Comparison of ENCODE assay signal across 1 cellular context in the genomic region with DNA sequence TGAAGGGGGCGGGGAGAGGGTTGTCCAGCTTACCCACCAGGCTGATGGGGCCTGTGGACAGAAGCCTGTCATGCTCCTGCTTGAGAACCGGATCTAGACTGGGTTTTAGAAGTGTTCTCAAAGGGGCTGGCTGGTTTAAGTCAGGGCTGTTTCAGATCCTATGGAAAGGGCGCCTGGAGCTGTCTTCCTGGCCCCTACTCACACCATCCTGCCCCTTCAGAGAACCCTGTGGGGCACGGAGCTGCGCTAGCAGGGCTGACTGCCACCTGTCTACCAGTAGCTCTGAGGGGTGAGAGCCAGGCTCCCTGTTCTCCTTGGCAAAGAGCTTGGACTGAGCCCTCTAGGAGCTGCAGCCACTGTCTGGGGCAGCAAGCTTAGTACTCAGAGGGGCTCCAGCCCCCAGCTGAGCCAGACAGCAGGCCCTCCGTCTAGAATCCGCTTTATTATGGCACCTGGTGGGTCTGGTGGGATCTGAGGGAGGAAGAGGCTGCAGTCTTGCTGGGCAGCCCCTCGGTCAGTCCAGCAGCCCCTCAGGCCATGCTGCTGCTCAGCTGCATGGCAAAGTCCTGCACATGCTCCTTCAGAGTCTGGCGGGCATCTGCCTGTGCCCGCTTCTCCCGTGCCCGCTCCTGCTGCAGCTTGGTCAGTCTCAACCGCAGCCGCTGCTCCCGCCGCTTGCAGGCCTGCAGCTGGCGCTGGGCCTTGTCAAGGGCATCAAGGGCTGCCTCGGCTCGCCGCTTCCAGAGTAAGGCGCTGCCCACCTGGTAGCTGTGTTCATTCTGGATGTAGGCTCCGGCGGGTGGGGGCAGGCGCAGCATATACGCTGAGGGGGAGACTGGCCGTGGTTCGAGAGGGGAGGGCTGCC.
A peak's percentile ranks its signal among the peaks of the same experiment; 100 is the strongest.
TF ChIP-seq lines count a peak whose summit lies in the region.

No MANE protein-coding gene starts in this region.

TF ChIP-seq in HepG2, 621 proteins besides CTCF, POLR2A, EP300 and RAD21:
- TF ChIP-seq ZC3H13 (CRISPR knock-in tag; IDR thresholded peaks at IDR 0.05) (0 out of 2 replicates have a peak, but pooled peaks have one; percentile 44), RBFOX2 (IDR thresholded peaks at IDR 0.05; ENCODE audit: low read depth, low read length) (peak; percentile 76), RBM22 (optimal IDR thresholded peaks at IDR 0.05; ENCODE audit: low read length) (peak; percentile 64), AKAP8 (CRISPR knock-in tag; IDR thresholded peaks at IDR 0.05) (peak; percentile 25; the same call in 1 of the 2 replicates), SAFB2 (CRISPR knock-in tag; IDR thresholded peaks at IDR 0.05; ENCODE audit: borderline replicate concordance, low read depth) (no peak), AGO2 (optimal IDR thresholded peaks at IDR 0.05; ENCODE audit: low read depth, low read length) (peak; percentile 95), POLR2G (IDR thresholded peaks at IDR 0.05; ENCODE audit: low read depth, low read length) (peak; percentile 6), RBM39 (IDR thresholded peaks at IDR 0.05; ENCODE audit: low read depth, low read length, poor library complexity, severe bottlenecking) (peak; percentile 18), ZNF790 (CRISPR knock-in tag; IDR thresholded peaks at IDR 0.05; ENCODE audit: borderline replicate concordance) (no peak), AGO1 (IDR thresholded peaks at IDR 0.05; ENCODE audit: low read depth, low read length, poor library complexity, severe bottlenecking) (peak; percentile 72), NRL (CRISPR knock-in tag; IDR thresholded peaks at IDR 0.05; ENCODE audit: borderline replicate concordance) (no peak)
